ENCODE assay signal across 17 cellular contexts in the genomic region with DNA sequence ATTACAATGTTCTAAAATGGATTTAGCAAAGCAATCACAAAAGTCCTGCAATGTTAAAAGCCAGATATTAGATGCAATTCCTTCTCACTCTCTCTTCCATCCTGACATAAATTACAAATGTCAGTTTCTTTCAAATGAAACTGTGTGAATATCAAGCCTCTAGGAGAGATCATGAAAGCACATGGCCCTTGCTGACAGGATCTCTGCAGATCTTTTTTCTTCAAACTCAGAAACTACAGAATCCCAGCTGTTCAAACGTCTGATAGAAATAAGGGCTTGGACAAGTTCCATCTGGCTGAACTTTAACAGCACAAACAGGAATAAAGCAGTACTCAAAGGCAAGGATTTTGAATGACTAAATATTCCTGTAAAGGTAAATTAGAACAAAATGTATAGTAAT. TPM values are rescaled to one million over a fixed set of nuclear protein-coding genes. Genes with fewer than 3 reads are reported as not detected.
A peak's percentile ranks its signal among the peaks of the same experiment; 100 is the strongest.
DNase-seq lines count a peak whose midpoint lies in the region; ATAC-seq, FAIRE-seq and TF ChIP-seq lines count a peak whose summit lies in the region.
"Had no signal": no experiment of that assay in that cellular context is flagged by ENCODE, and none has a peak within 500 bp of the region (broad histone marks: within the 10 kb centered on the region; RNA-seq: fewer than 3 reads in every experiment).

No MANE protein-coding gene starts in this region.

- peak overlapping the region in 4 of 5 experiments; percentile 83 to 92 (median 88) for H3K27ac Mint-ChIP-seq in brain
- no peak overlapping the region for H3K27ac Mint-ChIP-seq in activated CD8-positive, alpha-beta T cell treated with anti-CD3 and anti-CD28 coated beads for 36 hours
- H3K27ac Mint-ChIP-seq: activated CD4-positive, alpha-beta T cell treated with anti-CD3 and anti-CD28 coated beads, Interleukin-2, amount 10 ng/mL, durations not matched to agents 24 days and 14 days; activated naive CD4-positive, alpha-beta T cell treated with anti-CD3 and anti-CD28 coated beads for 36 hours; GM23338; naive B cell; stimulated activated naive B cell treated with anti-CD40 and anti-IgM and Interleukin-4, amounts not matched to agents 10 μg/mL and 1 μg/mL and 100 μg/mL, for 72 hours had no signal

- peaks cover 36 to 47% (median 40%) of the 10 kb centered on the region in 5 experiments for H3K9me3 Mint-ChIP-seq in brain
- H3K9me3 Mint-ChIP-seq in activated CD8-positive, alpha-beta T cell treated with anti-CD3 and anti-CD28 coated beads for 36 hours: peaks cover 13% of the 10 kb centered on the region

- peak overlapping the region in 4 of 5 experiments; percentile 12 to 53 (median 22) for H3K4me3 Mint-ChIP-seq in brain
- H3K4me3 Mint-ChIP-seq in activated CD8-positive, alpha-beta T cell treated with anti-CD3 and anti-CD28 coated beads for 36 hours: no peak overlapping the region
- H3K4me3 Mint-ChIP-seq: activated CD4-positive, alpha-beta T cell treated with anti-CD3 and anti-CD28 coated beads, Interleukin-2, amount 10 ng/mL, durations not matched to agents 24 days and 14 days; activated naive CD4-positive, alpha-beta T cell treated with anti-CD3 and anti-CD28 coated beads for 36 hours; GM23338; naive B cell; stimulated activated naive B cell treated with anti-CD40 and anti-IgM and Interleukin-4, amounts not matched to agents 10 μg/mL and 1 μg/mL and 100 μg/mL, for 72 hours had no signal

- CTCF ChIA-PET in activated CD8-positive, alpha-beta T cell treated with anti-CD3 and anti-CD28 coated beads for 36 hours (lab: Charles Lee): no interaction called here

- no peak overlapping the region for H3K9ac ChIP-seq in keratinocyte (ENCODE audit: control insufficient read depth, extremely low read depth, insufficient read depth, low read length)
- no peak overlapping the region for H3K9ac ChIP-seq in MM.1S (ENCODE audit: low read length)

- H3K27me3 Mint-ChIP-seq in brain: peaks cover 7% of the 10 kb centered on the region
- no peaks in the 10 kb centered on the region for H3K27me3 Mint-ChIP-seq in activated CD8-positive, alpha-beta T cell treated with anti-CD3 and anti-CD28 coated beads for 36 hours
- H3K27me3 Mint-ChIP-seq: activated CD4-positive, alpha-beta T cell treated with anti-CD3 and anti-CD28 coated beads, Interleukin-2, amount 10 ng/mL, durations not matched to agents 24 days and 14 days; naive B cell; stimulated activated naive B cell treated with anti-CD40 and anti-IgM and Interleukin-4, amounts not matched to agents 10 μg/mL and 1 μg/mL and 100 μg/mL, for 72 hours had no signal

- H3K9me3 ChIP-seq in keratinocyte (ENCODE audit: control insufficient read depth, low read depth, low read length): peaks cover 4% of the 10 kb centered on the region
- no peaks in the 10 kb centered on the region for H3K9me3 ChIP-seq in MM.1S (replicated peaks; ENCODE audit: insufficient read depth, low read length)

- POLR2A ChIA-PET in activated CD8-positive, alpha-beta T cell treated with anti-CD3 and anti-CD28 coated beads for 36 hours (lab: Charles Lee): no interaction called here

- peaks cover 17% of the 10 kb centered on the region for H3K4me1 Mint-ChIP-seq in brain
- H3K4me1 Mint-ChIP-seq in activated CD8-positive, alpha-beta T cell treated with anti-CD3 and anti-CD28 coated beads for 36 hours (ENCODE audit: low read depth): no peaks in the 10 kb centered on the region
- H3K4me1 Mint-ChIP-seq: activated CD4-positive, alpha-beta T cell treated with anti-CD3 and anti-CD28 coated beads, Interleukin-2, amount 10 ng/mL, durations not matched to agents 24 days and 14 days; GM23338; naive B cell; stimulated activated naive B cell treated with anti-CD40 and anti-IgM and Interleukin-4, amounts not matched to agents 10 μg/mL and 1 μg/mL and 100 μg/mL, for 72 hours had no signal

- H3K4me2 ChIP-seq in keratinocyte (ENCODE audit: control insufficient read depth, extremely low read depth, insufficient read depth, low read depth, low read length) (no peak overlapping the region), MM.1S (ENCODE audit: low read depth, low read length) (no peak overlapping the region)
- H3K4me2 ChIP-seq: GM23338 had no signal

- H3K4me3 ChIP-seq in keratinocyte (ENCODE audit: control insufficient read depth in 2 of 3, extremely low read depth in 1 of 3, insufficient read depth in 2 of 3, low read depth in 1 of 3, low read length in 3 of 3) (no peak overlapping the region), MM.1S (ENCODE audit: low read length) (no peak overlapping the region)
- H3K4me3 ChIP-seq: GM23338, K562 had no signal

- H2AFZ ChIP-seq in keratinocyte (ENCODE audit: control insufficient read depth, low read length): peak overlapping the region; percentile 45
- no peak overlapping the region for H2AFZ ChIP-seq in MM.1S (ENCODE audit: low read length)
- H2AFZ ChIP-seq: GM23338 had no signal

- H3K79me2 ChIP-seq in keratinocyte (ENCODE audit: control insufficient read depth, insufficient read depth, low read length) (no peaks in the 10 kb centered on the region), MM.1S (ENCODE audit: low read length) (no peaks in the 10 kb centered on the region)

- DNase-seq in Right ventricle myocardium superior (no peak), cardiac septum (ENCODE audit: low spot score) (no peak), keratinocyte (ENCODE audit: low read depth, low spot score) (no peak), 8988T (no peak), MM.1S (no peak)
- DNase-seq in activated CD8-positive, alpha-beta T cell treated with anti-CD3 and anti-CD28 coated beads for 36 hours: no peak
- DNase-seq: activated CD4-positive, alpha-beta T cell treated with anti-CD3 and anti-CD28 coated beads, Interleukin-2, amount 10 ng/mL, durations not matched to agents 24 days and 14 days; activated naive CD4-positive, alpha-beta T cell treated with anti-CD3 and anti-CD28 coated beads for 36 hours; GF-D8; naive B cell; NK-92 treated with Interleukin-12 subunit alpha and Interleukin-12 subunit beta, amount 100 ng/mL, for 24 hours; stimulated activated naive B cell treated with anti-CD40 and anti-IgM and Interleukin-4, amounts not matched to agents 10 μg/mL and 1 μg/mL and 100 μg/mL, for 72 hours; SW 1271 had no signal

- dilution Hi-C loops in keratinocyte (cut with MboI; ENCODE audit: extremely low pct_ligation_motif_present, low sequenced_read_pairs): no loop called here

- H3K36me3 ChIP-seq in keratinocyte (ENCODE audit: control insufficient read depth in 2 of 2, extremely low read depth in 1 of 2, insufficient read depth in 2 of 2, low read length in 2 of 2) (no peaks in the 10 kb centered on the region), MM.1S (replicated peaks; ENCODE audit: insufficient read depth, low read length) (no peaks in the 10 kb centered on the region)

- TF ChIP-seq CTCF in brain (conservative IDR thresholded peaks at IDR 0.05) (no peak), keratinocyte (optimal IDR thresholded peaks at IDR 0.05 in 1 of 3, IDR thresholded peaks at IDR 0.05 in 1 of 3, conservative IDR thresholded peaks at IDR 0.05 in 1 of 3; ENCODE audit: extremely low read depth in 1 of 3, insufficient read depth in 2 of 3, low read length in 3 of 3) (no peak), MM.1S (IDR thresholded peaks at IDR 0.05; ENCODE audit: low read length) (no peak)
- no peak for TF ChIP-seq CTCF in activated CD8-positive, alpha-beta T cell treated with anti-CD3 and anti-CD28 coated beads for 36 hours (IDR thresholded peaks at IDR 0.05)

- H3K4me1 ChIP-seq in keratinocyte (ENCODE audit: control insufficient read depth, extremely low read depth, insufficient read depth, low read length): no peaks in the 10 kb centered on the region
- H3K4me1 ChIP-seq in MM.1S (ENCODE audit: low read length): no peaks in the 10 kb centered on the region

- intact Hi-C loops in Right ventricle myocardium superior (cut with DNase I): no loop called here
- intact Hi-C loops in cardiac septum (cut with DNase I): loop anchor here (2.0 kb wide), 1 partner anchor 42 kb away; no protein-coding TSS in a partner anchor
- intact Hi-C loops in activated CD8-positive, alpha-beta T cell treated with anti-CD3 and anti-CD28 coated beads for 36 hours (cut with micrococcal nuclease): no loop called here

- no peaks in the 10 kb centered on the region for H3K9me1 ChIP-seq in keratinocyte (ENCODE audit: control insufficient read depth, extremely low read depth, insufficient read depth, low read length)

- H3K36me3 Mint-ChIP-seq in brain: peaks cover 41% of the 10 kb centered on the region
- no peaks in the 10 kb centered on the region for H3K36me3 Mint-ChIP-seq in activated CD8-positive, alpha-beta T cell treated with anti-CD3 and anti-CD28 coated beads for 36 hours (ENCODE audit: low read depth)
- H3K36me3 Mint-ChIP-seq: naive B cell; stimulated activated naive B cell treated with anti-CD40 and anti-IgM and Interleukin-4, amounts not matched to agents 10 μg/mL and 1 μg/mL and 100 μg/mL, for 72 hours had no signal

- H3K9me2 ChIP-seq in MM.1S (replicated peaks; ENCODE audit: insufficient read depth, low read length): no peaks in the 10 kb centered on the region

- H3K27me3 ChIP-seq in keratinocyte (ENCODE audit: control insufficient read depth, extremely low read depth, insufficient read depth, low read length) (no peaks in the 10 kb centered on the region), MM.1S (replicated peaks; ENCODE audit: insufficient read depth, low read length) (no peaks in the 10 kb centered on the region)

- no peaks in the 10 kb centered on the region for H3F3A ChIP-seq in MM.1S (ENCODE audit: insufficient read depth, low read length)

- ATAC-seq in Right ventricle myocardium superior (ENCODE audit: poor library complexity) (peak; percentile 82), GM21367 (IDR thresholded peaks at IDR 0.05; ENCODE audit: unreplicated experiment) (no peak)
- no peak for ATAC-seq in activated CD8-positive, alpha-beta T cell treated with anti-CD3 and anti-CD28 coated beads for 36 hours
- ATAC-seq: GM23338; K562; stimulated activated naive B cell treated with anti-CD40 and anti-IgM and Interleukin-4, amounts not matched to agents 10 μg/mL and 1 μg/mL and 100 μg/mL, for 72 hours had no signal

- H3K27ac ChIP-seq in keratinocyte (ENCODE audit: control insufficient read depth, insufficient read depth, low read length): no peak overlapping the region
- H3K27ac ChIP-seq in MM.1S (ENCODE audit: low read length): no peak overlapping the region

- no peak for FAIRE-seq in keratinocyte (lab: Jason Lieb, UNC)
- FAIRE-seq: K562 had no signal

- no peaks in the 10 kb centered on the region for H4K20me1 ChIP-seq in keratinocyte (ENCODE audit: control insufficient read depth, extremely low read depth, insufficient read depth, low read length)
- H4K20me1 ChIP-seq in MM.1S (ENCODE audit: insufficient read depth, low read length): no peaks in the 10 kb centered on the region

RNA-seq across cellular contexts. Expression of gene PDE1A, which starts 47.6 kb away (rescaled TPM):
- total RNA-seq in Right ventricle myocardium superior (11.4 TPM), cardiac septum (9.6 TPM)
- polyA plus RNA-seq in brain (ENCODE audit: insufficient read depth, low read depth, low replicate concordance) (6.2 TPM), keratinocyte (0.06 to 0.10 TPM (median 0.07 TPM) in 3 replicates)
- not detected for polyA plus RNA-seq in keratinocyte (2011; ENCODE audit: low read depth)
- 0.06 and 0.19 TPM in 2 replicates for polyA plus RNA-seq in keratinocyte (2011; cell fraction: cytosol; rRNA removed)
- polyA plus RNA-seq in keratinocyte (2011; cell fraction: nucleus; rRNA removed): 0.09 TPM in 1 of 2 replicates, not detected in the other
- polyA plus RNA-seq in keratinocyte (2012; ENCODE audit: low replicate concordance): 0.10 TPM in 1 of 2 replicates, not detected in the other
- polyA minus RNA-seq in keratinocyte: not detected in 3 replicates
- polyA minus RNA-seq in keratinocyte (2011; cell fraction: cytosol; rRNA and poly(A)+ RNA removed): not detected
- 0.39 TPM in 1 of 2 replicates, not detected in the other for polyA minus RNA-seq in keratinocyte (2011; cell fraction: nucleus; rRNA and poly(A)+ RNA removed)
- not detected for total RNA-seq in activated CD8-positive, alpha-beta T cell treated with anti-CD3 and anti-CD28 coated beads for 36 hours
- total RNA-seq: activated CD4-positive, alpha-beta T cell treated with anti-CD3 and anti-CD28 coated beads, Interleukin-2, amount 10 ng/mL, durations not matched to agents 24 days and 14 days; activated naive CD4-positive, alpha-beta T cell treated with anti-CD3 and anti-CD28 coated beads for 36 hours had no signal

Comparison
In these comparisons a context has a peak if more than half of its experiments do, and no peak if none do; other contexts are left out.
1. RNA of gene PDE1A, which starts 47.6 kb away (total RNA-seq): 11.4 TPM in Right ventricle myocardium superior (single experiment) and 9.6 TPM in cardiac septum (single experiment); not detected in activated CD8-positive, alpha-beta T cell treated with anti-CD3 and anti-CD28 coated beads for 36 hours; every median in the first group is over 10 times any median in the second.